9 cellular contexts compared by ENCODE assay signal in genomic region chr6:154298297-154298696, GRCh38. TPM values are rescaled to one million over a fixed set of nuclear protein-coding genes. Genes with fewer than 3 reads are reported as not detected.
DNase-seq lines count a peak whose midpoint lies in the region; ATAC-seq, FAIRE-seq and TF ChIP-seq lines count a peak whose summit lies in the region.
"Had no signal": no experiment of that assay in that cellular context is flagged by ENCODE, and none has a peak within 500 bp of the region (broad histone marks: within the 10 kb centered on the region; RNA-seq: fewer than 3 reads in every experiment).

No MANE protein-coding gene starts in this region.

- no peaks in the 10 kb centered on the region for H3K9me3 Mint-ChIP-seq in activated naive CD8-positive, alpha-beta T cell treated with anti-CD3 and anti-CD28 coated beads for 36 hours

- H3K27ac Mint-ChIP-seq in activated naive CD8-positive, alpha-beta T cell treated with anti-CD3 and anti-CD28 coated beads for 36 hours: no peak overlapping the region

- peak overlapping the region in 1 of 4 donors; percentile 37 for H3K27ac ChIP-seq in pancreas

- no peak overlapping the region for H3K4me3 Mint-ChIP-seq in activated naive CD8-positive, alpha-beta T cell treated with anti-CD3 and anti-CD28 coated beads for 36 hours

- FAIRE-seq in bronchial epithelial cell (lab: Jason Lieb, UNC) (no peak), pancreas (lab: Jason Lieb, UNC) (peak; percentile 71)

- H3K27me3 Mint-ChIP-seq in activated naive CD8-positive, alpha-beta T cell treated with anti-CD3 and anti-CD28 coated beads for 36 hours: peaks cover 7% of the 10 kb centered on the region

- H3K4me1 ChIP-seq in pancreas: peaks cover 0 to 7% (median 0%) of the 10 kb centered on the region in 3 donors

- TF ChIP-seq CTCF in bronchial epithelial cell (IDR thresholded peaks at IDR 0.05; ENCODE audit: insufficient read depth, low read length, severe bottlenecking) (no peak), pancreas (IDR thresholded peaks at IDR 0.05) (no peak), GM10266 (IDR thresholded peaks at IDR 0.05; ENCODE audit: control insufficient read depth, insufficient read depth, low read depth, missing control alignments) (no peak)

- no peak overlapping the region for H3K4me3 ChIP-seq in bronchial epithelial cell (ENCODE audit: low read depth, low read length)
- H3K4me3 ChIP-seq in pancreas: no peak overlapping the region

- peak; percentile 58 for ATAC-seq in GM18907 (IDR thresholded peaks at IDR 0.05; ENCODE audit: unreplicated experiment)
- peak; percentile 30 for ATAC-seq in HG03103 (IDR thresholded peaks at IDR 0.05; ENCODE audit: low read depth, unreplicated experiment)
- peak; percentile 78 to 92 (median 84) for ATAC-seq in pancreas

- H3K9me3 ChIP-seq in pancreas: no peaks in the 10 kb centered on the region

- WGBS in pancreas, 2 donors: 45 to 55% methylated on average over 3 of the region's 3 CpGs

- H3K36me3 ChIP-seq in bronchial epithelial cell (ENCODE audit: control insufficient read depth, insufficient read depth, low read length): no peaks in the 10 kb centered on the region
- no peaks in the 10 kb centered on the region for H3K36me3 ChIP-seq in pancreas

- no peaks in the 10 kb centered on the region for H3K36me3 Mint-ChIP-seq in activated naive CD8-positive, alpha-beta T cell treated with anti-CD3 and anti-CD28 coated beads for 36 hours

- DNase-seq in bronchial epithelial cell (ENCODE audit: low read depth) (peak; percentile 78), pancreas (no peak), NCI-H1105 treated with DMSO at 0.1 percent for 48 hours (lab: John Stamatoyannopoulos, UW) (no peak), GM10266 (ENCODE audit: extremely low spot score) (no peak), NCI-H748 treated with DMSO at 0.1 percent for 48 hours (lab: John Stamatoyannopoulos, UW) (no peak)
- DNase-seq in activated naive CD8-positive, alpha-beta T cell treated with anti-CD3 and anti-CD28 coated beads for 36 hours: no peak
- DNase-seq: NCI-H187 had no signal

- intact Hi-C loops in pancreas (cut with DNase I): no loop called here

- H3K27me3 ChIP-seq in bronchial epithelial cell (ENCODE audit: control insufficient read depth, insufficient read depth, low read length) (no peaks in the 10 kb centered on the region), pancreas (no peaks in the 10 kb centered on the region)

- H3K4me1 Mint-ChIP-seq in activated naive CD8-positive, alpha-beta T cell treated with anti-CD3 and anti-CD28 coated beads for 36 hours: peaks cover 10% of the 10 kb centered on the region

RNA-seq across cellular contexts. Expression of gene IPCEF1, which starts 58.3 kb away (rescaled TPM):
- total RNA-seq in bronchial epithelial cell (under 0.01 and 0.26 TPM in 2 replicates), pancreas (1 to 10 TPM; 1.4 to 4.4 (median 2.4) TPM)
- polyA plus RNA-seq in pancreas: under 1 TPM; 0.53 to 0.87 TPM
- total RNA-seq in activated naive CD8-positive, alpha-beta T cell treated with anti-CD3 and anti-CD28 coated beads for 36 hours: 10 to 100 TPM; 14.2 to 16.9 TPM

Comparison
In these comparisons a context has a peak if more than half of its experiments do, and no peak if none do; other contexts are left out.
1. ATAC-seq: peak in every context shown above with its lines; median percentile 84 in pancreas; 58 in GM18907; 30 in HG03103.